ENCODE assay signal across 25 cellular contexts in genomic region chr12:95150501-95150900, GRCh38.
"Had no signal": no experiment of that assay in that cellular context is flagged by ENCODE, and none has a peak within 500 bp of the region (broad histone marks: within the 10 kb centered on the region; RNA-seq: fewer than 3 reads in every experiment).

No MANE protein-coding gene starts in this region.

- H3K36me3 Mint-ChIP-seq: naive B cell; natural killer cell; stimulated activated naive B cell treated with anti-CD40 and anti-IgM and Interleukin-4, amounts not matched to agents 10 μg/mL and 1 μg/mL and 100 μg/mL, for 72 hours had no signal

- H3K27ac ChIP-seq: left ventricle myocardium inferior, pancreas, psoas muscle, right lobe of liver, stomach, testis, thyroid gland, transverse colon, upper lobe of left lung had no signal

- H3K27me3 Mint-ChIP-seq: naive B cell; stimulated activated naive B cell treated with anti-CD40 and anti-IgM and Interleukin-4, amounts not matched to agents 10 μg/mL and 1 μg/mL and 100 μg/mL, for 72 hours had no signal

- H3K27me3 ChIP-seq: pancreas, right lobe of liver, stomach, testis, thyroid gland, transverse colon, upper lobe of left lung, vagina had no signal

- H3K4me1 Mint-ChIP-seq: naive B cell, natural killer cell had no signal

- ATAC-seq: natural killer cell; pancreas; psoas muscle; right lobe of liver; stimulated activated naive B cell treated with anti-CD40 and anti-IgM and Interleukin-4, amounts not matched to agents 10 μg/mL and 1 μg/mL and 100 μg/mL, for 72 hours; stimulated activated naive CD8-positive, alpha-beta T cell treated with anti-CD3 and anti-CD28 coated beads, Interleukin-15, Interleukin-2, amounts not matched to agents 100 U/mL and 50 U/mL, for 24 hours had no signal

- H3K4me3 ChIP-seq: left ventricle myocardium inferior, lung, pancreas, psoas muscle, right lobe of liver, skin epidermis, stomach, testis, thyroid gland, transverse colon, upper lobe of left lung, vagina had no signal

- H3K9me3 ChIP-seq: left ventricle myocardium inferior, pancreas, psoas muscle, right lobe of liver, stomach, testis, thyroid gland, transverse colon, upper lobe of left lung, vagina had no signal

- H3K36me3 ChIP-seq: pancreas, right lobe of liver, thyroid gland, upper lobe of left lung, vagina had no signal

- H3K27ac Mint-ChIP-seq: mesothelial cell of epicardium; naive B cell; natural killer cell; stimulated activated naive B cell treated with anti-CD40 and anti-IgM and Interleukin-4, amounts not matched to agents 10 μg/mL and 1 μg/mL and 100 μg/mL, for 72 hours had no signal

- H3K4me3 Mint-ChIP-seq: mesothelial cell of epicardium; naive B cell; natural killer cell; stimulated activated naive B cell treated with anti-CD40 and anti-IgM and Interleukin-4, amounts not matched to agents 10 μg/mL and 1 μg/mL and 100 μg/mL, for 72 hours had no signal

- H3K4me1 ChIP-seq: left ventricle myocardium inferior, pancreas, psoas muscle, right lobe of liver, stomach, testis, thyroid gland, transverse colon had no signal

- DNase-seq: hippocampal formation; kidney; left ventricle myocardium inferior; mesendoderm; naive B cell; natural killer cell; nucleus accumbens; pancreas; psoas muscle; right lobe of liver; stimulated activated CD4-positive, alpha-beta T cell treated with anti-CD3 and anti-CD28 coated beads, Interleukin-12 subunit alpha, Interleukin-12 subunit beta, amount 100 ng/mL, for 4 hours; stimulated activated CD4-positive, alpha-beta T cell treated with anti-CD3 and anti-CD28 coated beads, Interleukin-15, amount 100 ng/mL, for 24 hours; stimulated activated CD4-positive, alpha-beta T cell treated with anti-CD3 and anti-CD28 coated beads, Interleukin-2, amount 100 ng/mL, for 24 hours; stimulated activated CD4-positive, alpha-beta T cell treated with anti-CD3 and anti-CD28 coated beads, Interleukin-4, amount 100 ng/mL, for 1 hour; stimulated activated naive B cell treated with anti-CD40 and anti-IgM and Interleukin-4, amounts not matched to agents 10 μg/mL and 1 μg/mL and 100 μg/mL, for 72 hours; stimulated activated naive CD8-positive, alpha-beta T cell treated with anti-CD3 and anti-CD28 coated beads, Interleukin-15, Interleukin-2, amounts not matched to agents 100 U/mL and 50 U/mL, for 24 hours; stomach; testis; thyroid gland; transverse colon; upper lobe of left lung had no signal

- H3K9me3 Mint-ChIP-seq: mesothelial cell of epicardium; naive B cell; natural killer cell; stimulated activated naive B cell treated with anti-CD40 and anti-IgM and Interleukin-4, amounts not matched to agents 10 μg/mL and 1 μg/mL and 100 μg/mL, for 72 hours had no signal
